Comparison of ENCODE assay signal across 11 cellular contexts in the genomic region with DNA sequence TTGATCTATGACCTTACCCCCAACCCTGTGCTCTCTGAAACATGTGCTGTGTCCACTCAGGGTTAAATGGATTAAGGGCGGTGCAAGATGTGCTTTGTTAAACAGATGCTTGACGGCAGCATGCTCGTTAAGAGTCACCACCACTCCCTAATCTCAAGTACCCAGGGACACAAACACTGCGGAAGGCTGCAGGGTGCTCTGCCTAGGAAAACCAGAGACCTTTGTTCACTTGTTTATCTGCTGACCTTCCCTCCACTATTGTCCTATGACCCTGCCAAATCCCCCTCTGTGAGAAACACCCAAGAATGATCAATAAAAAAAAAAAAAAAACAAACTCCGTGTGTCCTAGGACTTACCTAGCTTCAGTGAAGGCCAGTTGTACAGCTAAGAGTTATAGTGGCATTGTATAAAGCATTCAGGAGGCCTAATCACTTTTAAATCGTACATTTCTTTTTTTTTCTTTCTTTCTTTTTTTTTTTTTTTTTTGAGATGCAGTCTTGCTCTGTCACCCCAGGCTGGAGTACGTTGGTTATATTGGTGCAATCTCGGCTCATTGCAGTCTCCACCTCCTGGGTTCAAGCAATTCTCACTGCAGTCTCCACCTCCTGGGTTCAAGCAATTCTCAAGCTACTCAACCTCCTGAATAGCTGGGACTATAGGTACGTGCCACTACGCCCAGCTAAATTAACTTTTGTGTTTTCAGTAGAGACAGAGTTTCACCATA. TPM values are rescaled to one million over a fixed set of nuclear protein-coding genes. Genes with fewer than 3 reads are reported as not detected.
DNase-seq lines count a peak whose midpoint lies in the region; ATAC-seq and TF ChIP-seq lines count a peak whose summit lies in the region.
"Not testable (repeated sequence)": the region's sequence is repeated elsewhere in the genome, so short reads cannot be mapped to it uniquely, and the experiment has no call there.
"Had no signal": no experiment of that assay in that cellular context is flagged by ENCODE, and none has a peak within 500 bp of the region (broad histone marks: within the 10 kb centered on the region; RNA-seq: fewer than 3 reads in every experiment).

No MANE protein-coding gene starts in this region.

- H3K79me2 ChIP-seq in SK-N-SH (ENCODE audit: insufficient read depth); mammary epithelial cell (ENCODE audit: insufficient read depth, low read length): not testable (repeated sequence)

- not testable (repeated sequence) for TF ChIP-seq EP300 in SK-N-SH (IDR thresholded peaks at IDR 0.05; ENCODE audit: borderline replicate concordance in 1 of 2, low read depth in 1 of 2, low read length in 1 of 2); transverse colon (IDR thresholded peaks at IDR 0.05; ENCODE audit: low read depth)

- in situ Hi-C loops in mammary epithelial cell (cut with MboI; ENCODE audit: low sequenced_read_pairs in 2 of 2); transverse colon (cut with MboI; ENCODE audit: low pct_ligation_motif_present in 1 of 4, low pct_unique_long_range_greater_than_20kb in 1 of 4, low sequenced_read_pairs in 3 of 4): not testable (repeated sequence)

- H3K9me3 ChIP-seq in SK-N-SH; mammary epithelial cell (replicated peaks; ENCODE audit: insufficient read depth, low read length); left lung; mucosa of rectum (ENCODE audit: control insufficient read depth in 2 of 2, low read length in 2 of 2); transverse colon: not testable (repeated sequence)
- H3K9me3 ChIP-seq in endodermal cell (ENCODE audit: control insufficient read depth, low read length), result peaks cover 56% of the 10 kb centered on the region

- H3F3A ChIP-seq in SK-N-SH (replicated peaks; ENCODE audit: insufficient read depth), result not testable (repeated sequence)

- WGBS in SK-N-SH (ENCODE audit: low lambda C conversion rate), result 13% methylated on average over 10 of the region's 10 CpGs
- WGBS in mammary epithelial cell (ENCODE audit: low coverage, missing lambda C conversion rate), result 79% methylated on average over 9 of the region's 10 CpGs
- WGBS in endodermal cell (ENCODE audit: insufficient coverage in 1 of 2, insufficient read length in 1 of 2), 2 experiments, result 49 to 66% methylated on average over 7 to 9 of the region's 10 CpGs
- 33 to 59% methylated on average over 4 to 10 of the region's 10 CpGs for WGBS in transverse colon (ENCODE audit: low coverage in 1 of 2), 2 donors

- H4K20me1 ChIP-seq in SK-N-SH (ENCODE audit: insufficient read depth); mammary epithelial cell (ENCODE audit: insufficient read depth, low read length): not testable (repeated sequence)

- not testable (repeated sequence) for TF ChIP-seq CTCF in SK-N-SH (IDR thresholded peaks at IDR 0.05); mammary epithelial cell (conservative IDR thresholded peaks at IDR 0.05 in 1 of 2, IDR thresholded peaks at IDR 0.05 in 1 of 2; ENCODE audit: extremely low read depth in 1 of 2, insufficient read depth in 1 of 2, low read depth in 1 of 2, low read length in 2 of 2); endodermal cell (conservative IDR thresholded peaks at IDR 0.05); glutamatergic neuron (IDR thresholded peaks at IDR 0.05; ENCODE audit: partially characterized antibody, unreplicated experiment); left lung (IDR thresholded peaks at IDR 0.05); transverse colon (IDR thresholded peaks at IDR 0.05)

- intact Hi-C loops in mammary epithelial cell (cut with micrococcal nuclease), result loop anchor here (2.0 kb wide), 1 partner anchor 20 kb away; no protein-coding TSS in a partner anchor
- intact Hi-C loops in left lung (cut with DNase I); transverse colon (cut with DNase I; ENCODE audit: low total_unique reads): not testable (repeated sequence)

- POLR2A ChIA-PET in SK-N-SH (lab: Yijun Ruan, JAX), result not testable (repeated sequence)

- not testable (repeated sequence) for H3K4me1 Mint-ChIP-seq in endodermal cell; glutamatergic neuron (ENCODE audit: low read depth, unreplicated experiment)

- H3K27ac Mint-ChIP-seq in endodermal cell, result peak overlapping the region; percentile 64
- H3K27ac Mint-ChIP-seq in glutamatergic neuron (ENCODE audit: unreplicated experiment), result peak overlapping the region; percentile 76

- peak; percentile 47 for TF ChIP-seq POLR2A in transverse colon (IDR thresholded peaks at IDR 0.05)

- H3K36me3 Mint-ChIP-seq in endodermal cell (ENCODE audit: low read depth) (peaks cover 11% of the 10 kb centered on the region), glutamatergic neuron (ENCODE audit: unreplicated experiment) (peaks cover 23% of the 10 kb centered on the region)

- H3K9me2 ChIP-seq in SK-N-SH, result not testable (repeated sequence)

- peak; percentile 75 for ATAC-seq in left lung

- not testable (repeated sequence) for H3K9ac ChIP-seq in SK-N-SH; mammary epithelial cell (ENCODE audit: insufficient read depth, low read length); endodermal cell (ENCODE audit: extremely low read depth, low read length, poor library complexity, severe bottlenecking); mucosa of rectum (ENCODE audit: low read depth in 1 of 2, low read length in 2 of 2)

- not testable (repeated sequence) for BruUV-seq in mammary epithelial cell (replicated peaks; lab: Mats Ljungman, UMichigan)

- not testable (repeated sequence) for H3K4me1 ChIP-seq in SK-N-SH (ENCODE audit: control insufficient read depth in 1 of 2, insufficient read depth in 2 of 2, low read depth in 1 of 2, low read length in 1 of 2); mammary epithelial cell (ENCODE audit: insufficient read depth, low read length); endodermal cell (ENCODE audit: control insufficient read depth, insufficient read depth, low read length); left lung; mucosa of rectum (ENCODE audit: control insufficient read depth in 2 of 2, insufficient read depth in 2 of 2, low read length in 2 of 2)
- peaks cover 0 to 30% (median 7%) of the 10 kb centered on the region in 4 donors for H3K4me1 ChIP-seq in transverse colon

- H3K36me3 ChIP-seq in SK-N-SH (replicated peaks in 1 of 2; ENCODE audit: control insufficient read depth in 1 of 2, insufficient read depth in 2 of 2, low read length in 1 of 2); mammary epithelial cell (ENCODE audit: insufficient read depth, low read length); endodermal cell (ENCODE audit: control insufficient read depth, insufficient read depth, low read length); left lung; mucosa of rectum (ENCODE audit: control insufficient read depth in 2 of 2, insufficient read depth in 2 of 2, low read length in 2 of 2); transverse colon: not testable (repeated sequence)

- CTCF ChIA-PET in SK-N-SH (lab: Yijun Ruan, JAX); mammary epithelial cell (lab: Charles Lee; ENCODE audit: low non-redundant PET): not testable (repeated sequence)

- DNase-seq in SK-N-SH, mammary epithelial cell, endodermal cell, glutamatergic neuron, left lung: not testable (repeated sequence)
- DNase-seq in transverse colon, result peak; percentile 63

- H3K4me3 Mint-ChIP-seq in endodermal cell; glutamatergic neuron (ENCODE audit: unreplicated experiment): not testable (repeated sequence)

- H3K4me3 ChIP-seq in SK-N-SH (ENCODE audit: low read depth in 2 of 2, low read length in 1 of 2); mammary epithelial cell (replicated peaks in 1 of 3; ENCODE audit: insufficient read depth in 1 of 3, low read depth in 2 of 3, low read length in 3 of 3); endodermal cell (ENCODE audit: low read length); left lung; mucosa of rectum (ENCODE audit: low read length in 2 of 2); transverse colon: not testable (repeated sequence)

- not testable (repeated sequence) for H3K4me2 ChIP-seq in SK-N-SH; mammary epithelial cell (ENCODE audit: insufficient read depth, low read depth, low read length)

- TF ChIP-seq RAD21 in SK-N-SH (IDR thresholded peaks at IDR 0.05; ENCODE audit: low read length), result not testable (repeated sequence)

- not testable (repeated sequence) for H3K27ac ChIP-seq in SK-N-SH (ENCODE audit: low read depth in 2 of 2, low read length in 1 of 2); endodermal cell (ENCODE audit: low read depth, low read length); left lung
- peak overlapping the region; percentile 35 for H3K27ac ChIP-seq in mammary epithelial cell (ENCODE audit: insufficient read depth, low read depth, low read length)
- peak overlapping the region; percentile 43 to 66 for H3K27ac ChIP-seq in mucosa of rectum (ENCODE audit: low read depth in 2 of 2, low read length in 2 of 2)
- H3K27ac ChIP-seq in transverse colon, result peak overlapping the region; percentile 66 to 75 (median 74)

- H3K27me3 Mint-ChIP-seq in endodermal cell (ENCODE audit: insufficient read depth), result peaks cover 41% of the 10 kb centered on the region
- H3K27me3 Mint-ChIP-seq in glutamatergic neuron (ENCODE audit: unreplicated experiment), result not testable (repeated sequence)

- dilution Hi-C loops in mammary epithelial cell (cut with HindIII; ENCODE audit: low sequenced_read_pairs), result not testable (repeated sequence)

- H2AFZ ChIP-seq in SK-N-SH (ENCODE audit: low read depth) (peak overlapping the region; percentile 14; the same call in 1 of the 2 replicates), mammary epithelial cell (ENCODE audit: low read depth, low read length) (peak overlapping the region; percentile 44)

- peaks cover 66% of the 10 kb centered on the region for H3K9me3 Mint-ChIP-seq in endodermal cell
- peaks cover 11% of the 10 kb centered on the region for H3K9me3 Mint-ChIP-seq in glutamatergic neuron (ENCODE audit: unreplicated experiment)

- H3K27me3 ChIP-seq in SK-N-SH (ENCODE audit: insufficient read depth) (peaks cover 74% of the 10 kb centered on the region), left lung (peaks cover 3 to 30% of the 10 kb centered on the region in 2 donors), transverse colon (peaks cover 14% of the 10 kb centered on the region)
- H3K27me3 ChIP-seq in mammary epithelial cell (ENCODE audit: insufficient read depth, low read length); endodermal cell (ENCODE audit: control insufficient read depth, insufficient read depth, low read length, poor library complexity, severe bottlenecking); mucosa of rectum (ENCODE audit: control insufficient read depth in 2 of 2, insufficient read depth in 2 of 2, low read length in 2 of 2): not testable (repeated sequence)

RNA-seq across cellular contexts. Expression of gene B4GALNT2, which starts 6.2 kb away (rescaled TPM):
- not detected in 2 replicates for polyA plus RNA-seq in SK-N-SH (2012; rRNA removed)
- polyA plus RNA-seq in SK-N-SH (2012; cell fraction: cytosol; rRNA removed), result not detected in 2 replicates
- polyA plus RNA-seq in SK-N-SH (2012; cell fraction: nucleus; rRNA removed), result not detected in 2 replicates
- total RNA-seq in mammary epithelial cell, result under 1 TPM; 0.14 to 0.17 TPM
- polyA plus RNA-seq in mammary epithelial cell, result 0.05 TPM
- not detected for polyA minus RNA-seq in mammary epithelial cell
- under 1 TPM; 0.04 to 0.11 TPM for total RNA-seq in endodermal cell
- polyA plus RNA-seq in endodermal cell (2013, experiment 1 of 2), result 0.07 TPM
- not detected for polyA plus RNA-seq in endodermal cell (2013, experiment 2 of 2)
- total RNA-seq in glutamatergic neuron (ENCODE audit: unreplicated experiment), result 0.98 TPM
- total RNA-seq in left lung, result under 1 TPM; 0.16 to 0.20 TPM
- 10 to 100 TPM; 19.8 to 75.9 (median 47.3) TPM for total RNA-seq in transverse colon
- total RNA-seq: CD4-positive, CD25-positive, alpha-beta regulatory T cell; CD8-positive, alpha-beta memory T cell; G401; GM12878 had no signal
- polyA plus RNA-seq: CD4-positive, CD25-positive, alpha-beta regulatory T cell; CD8-positive, alpha-beta memory T cell; GM12878 had no signal

Comparison
In these comparisons a context has a peak if more than half of its experiments do, and no peak if none do; other contexts are left out.
1. RNA of gene B4GALNT2, which starts 6.2 kb away (total RNA-seq): 19.8 to 75.9 TPM in transverse colon; 0.98 TPM in glutamatergic neuron (single experiment), 0.16 to 0.20 TPM in left lung, 0.14 to 0.17 TPM in mammary epithelial cell and 0.04 to 0.11 TPM in endodermal cell; every median in the first group is over 10 times any median in the second.